Comparison of ENCODE assay signal across 14 cellular contexts in genomic region chr1:37987679-37988078, GRCh38. TPM values are rescaled to one million over a fixed set of nuclear protein-coding genes. Genes with fewer than 3 reads are reported as not detected.
A peak's percentile ranks its signal among the peaks of the same experiment; 100 is the strongest.
DNase-seq lines count a peak whose midpoint lies in the region; ATAC-seq and TF ChIP-seq lines count a peak whose summit lies in the region.
"Had no signal": no experiment of that assay in that cellular context is flagged by ENCODE, and none has a peak within 500 bp of the region (broad histone marks: within the 10 kb centered on the region; RNA-seq: fewer than 3 reads in every experiment).

No MANE protein-coding gene starts in this region.

- no peak for ATAC-seq in activated CD4-positive, alpha-beta T cell treated with anti-CD3 and anti-CD28 coated beads for 36 hours
- ATAC-seq in PC-3 (no peak), memory B cell (ENCODE audit: low read depth) (no peak), left ventricle myocardium superior (no peak)
- ATAC-seq: stimulated activated naive CD8-positive, alpha-beta T cell treated with anti-CD3 and anti-CD28 coated beads, Interleukin-15, Interleukin-2, amounts not matched to agents 100 U/mL and 50 U/mL, for 24 hours had no signal

- no peak overlapping the region for H2AFZ ChIP-seq in PC-3 (ENCODE audit: low read length)

- POLR2A ChIA-PET in activated CD4-positive, alpha-beta T cell treated with anti-CD3 and anti-CD28 coated beads, Interleukin-2, amount 10 ng/mL, durations not matched to agents 7 days and 5 days (lab: Charles Lee) = no interaction called here
- POLR2A ChIA-PET in activated CD4-positive, alpha-beta T cell treated with anti-CD3 and anti-CD28 coated beads for 36 hours (lab: Charles Lee) = no interaction called here
- POLR2A ChIA-PET in PC-3 (lab: Charles Lee; ENCODE audit: unreplicated experiment) = no interaction called here

- no peak overlapping the region for H3K27ac Mint-ChIP-seq in activated CD4-positive, alpha-beta T cell treated with anti-CD3 and anti-CD28 coated beads, Interleukin-2, amount 10 ng/mL, durations not matched to agents 7 days and 5 days
- H3K27ac Mint-ChIP-seq in activated CD4-positive, alpha-beta T cell treated with anti-CD3 and anti-CD28 coated beads for 36 hours = no peak overlapping the region
- peak overlapping the region; percentile 17 for H3K27ac Mint-ChIP-seq in memory B cell

- BruUV-seq in PC-3 (replicated peaks; lab: Mats Ljungman, UMichigan) = no TSS peak

- H3K36me3 ChIP-seq in PC-3 (ENCODE audit: low read depth, low read length) = peaks cover 38% of the 10 kb centered on the region
- H3K36me3 ChIP-seq: ovary had no signal

- H3K9me2 ChIP-seq in PC-3 (replicated peaks; ENCODE audit: low read length) = no peaks in the 10 kb centered on the region

- H3K4me1 Mint-ChIP-seq in activated CD4-positive, alpha-beta T cell treated with anti-CD3 and anti-CD28 coated beads, Interleukin-2, amount 10 ng/mL, durations not matched to agents 7 days and 5 days = peaks cover 23% of the 10 kb centered on the region
- peaks cover 17% of the 10 kb centered on the region for H3K4me1 Mint-ChIP-seq in activated CD4-positive, alpha-beta T cell treated with anti-CD3 and anti-CD28 coated beads for 36 hours
- peaks cover 11% of the 10 kb centered on the region for H3K4me1 Mint-ChIP-seq in memory B cell

- H4K20me1 ChIP-seq in PC-3 (ENCODE audit: low read length) = 0 out of 2 replicates have a peak, but pooled peaks cover 12% of the 10 kb centered on the region

- no peak overlapping the region for H3K27ac ChIP-seq in PC-3 (ENCODE audit: low read length)
- H3K27ac ChIP-seq: ovary had no signal

- peaks cover 28% of the 10 kb centered on the region for H3K36me3 Mint-ChIP-seq in activated CD4-positive, alpha-beta T cell treated with anti-CD3 and anti-CD28 coated beads, Interleukin-2, amount 10 ng/mL, durations not matched to agents 7 days and 5 days (ENCODE audit: low read depth)
- peaks cover 38% of the 10 kb centered on the region for H3K36me3 Mint-ChIP-seq in activated CD4-positive, alpha-beta T cell treated with anti-CD3 and anti-CD28 coated beads for 36 hours (ENCODE audit: low read depth)
- H3K36me3 Mint-ChIP-seq in memory B cell = peaks cover 15% of the 10 kb centered on the region

- intact Hi-C loops in activated CD4-positive, alpha-beta T cell treated with anti-CD3 and anti-CD28 coated beads for 36 hours (cut with DNase I, micrococcal nuclease) = loop anchor here in 1 of 2 experiments (5.0 kb wide), 1 partner anchor 175 kb away; no protein-coding TSS in a partner anchor
- intact Hi-C loops in PC-3 (cut with micrococcal nuclease) = no loop called here
- intact Hi-C loops in left ventricle myocardium superior (cut with micrococcal nuclease) = no loop called here

- no peak overlapping the region for H3K4me3 ChIP-seq in PC-3 (ENCODE audit: low read length)
- H3K4me3 ChIP-seq: ovary had no signal

- no peak for TF ChIP-seq CTCF in PC-3 (conservative IDR thresholded peaks at IDR 0.05; ENCODE audit: low read depth, low read length)

- H3K27me3 Mint-ChIP-seq in activated CD4-positive, alpha-beta T cell treated with anti-CD3 and anti-CD28 coated beads, Interleukin-2, amount 10 ng/mL, durations not matched to agents 7 days and 5 days = no peaks in the 10 kb centered on the region
- no peaks in the 10 kb centered on the region for H3K27me3 Mint-ChIP-seq in activated CD4-positive, alpha-beta T cell treated with anti-CD3 and anti-CD28 coated beads for 36 hours
- H3K27me3 Mint-ChIP-seq in memory B cell = no peaks in the 10 kb centered on the region

- no peaks in the 10 kb centered on the region for H3K27me3 ChIP-seq in PC-3 (ENCODE audit: low read length)
- H3K27me3 ChIP-seq: MG63, ovary had no signal

- H3K4me1 ChIP-seq in PC-3 (ENCODE audit: insufficient read depth, low read length) = peaks cover 7% of the 10 kb centered on the region; the same call in 1 of the 2 replicates

- peaks cover 26% of the 10 kb centered on the region for H3K79me2 ChIP-seq in PC-3 (ENCODE audit: low read length)

- no peaks in the 10 kb centered on the region for H3K9me3 Mint-ChIP-seq in activated CD4-positive, alpha-beta T cell treated with anti-CD3 and anti-CD28 coated beads, Interleukin-2, amount 10 ng/mL, durations not matched to agents 7 days and 5 days
- no peaks in the 10 kb centered on the region for H3K9me3 Mint-ChIP-seq in activated CD4-positive, alpha-beta T cell treated with anti-CD3 and anti-CD28 coated beads for 36 hours (ENCODE audit: low read depth)
- no peaks in the 10 kb centered on the region for H3K9me3 Mint-ChIP-seq in memory B cell

- H3K9ac ChIP-seq in PC-3 (ENCODE audit: low read length) = no peak overlapping the region

- DNase-seq in activated CD4-positive, alpha-beta T cell treated with anti-CD3 and anti-CD28 coated beads, Interleukin-2, amount 10 ng/mL, durations not matched to agents 7 days and 5 days = no peak
- DNase-seq in activated CD4-positive, alpha-beta T cell treated with anti-CD3 and anti-CD28 coated beads for 36 hours = no peak
- no peak for DNase-seq in PC-3
- DNase-seq in memory B cell (ENCODE audit: low spot score in 2 of 2) = no peak
- no peak for DNase-seq in left ventricle myocardium superior
- no peak for DNase-seq in globus pallidus (ENCODE audit: low spot score)
- DNase-seq: activated CD8-positive, alpha-beta memory T cell treated with anti-CD3 and anti-CD28 coated beads, Interleukin-2, amount 50 U/mL, for 4 hours; erythroblast; MG63; NCI-H2029 treated with DMSO at 0.1 percent for 48 hours; NCI-H526; ovary; small intestine; stimulated activated naive CD8-positive, alpha-beta T cell treated with anti-CD3 and anti-CD28 coated beads, Interleukin-15, Interleukin-2, amounts not matched to agents 100 U/mL and 50 U/mL, for 24 hours had no signal

- CTCF ChIA-PET in activated CD4-positive, alpha-beta T cell treated with anti-CD3 and anti-CD28 coated beads, Interleukin-2, amount 10 ng/mL, durations not matched to agents 7 days and 5 days (lab: Charles Lee) = interaction anchor here (0.5 to 1.2 kb wide), 4 partner anchors 10 to 124 kb away, joined by 3 to 5 read pairs (median 3); no protein-coding TSS in a partner anchor
- CTCF ChIA-PET in activated CD4-positive, alpha-beta T cell treated with anti-CD3 and anti-CD28 coated beads for 36 hours (lab: Charles Lee) = no interaction called here
- CTCF ChIA-PET in PC-3 (lab: Charles Lee) = no interaction called here

- H3K9me3 ChIP-seq in PC-3 (ENCODE audit: low read length) = no peaks in the 10 kb centered on the region
- H3K9me3 ChIP-seq: MG63, ovary had no signal

- no peaks in the 10 kb centered on the region for H3F3A ChIP-seq in PC-3 (ENCODE audit: low read length, unreplicated experiment)

- H3K4me2 ChIP-seq in PC-3 (ENCODE audit: low read length) = peak overlapping the region; percentile 89; the same call in 1 of the 2 replicates

- H3K4me3 Mint-ChIP-seq in activated CD4-positive, alpha-beta T cell treated with anti-CD3 and anti-CD28 coated beads, Interleukin-2, amount 10 ng/mL, durations not matched to agents 7 days and 5 days = peak overlapping the region; percentile 94
- H3K4me3 Mint-ChIP-seq in activated CD4-positive, alpha-beta T cell treated with anti-CD3 and anti-CD28 coated beads for 36 hours = no peak overlapping the region
- no peak overlapping the region for H3K4me3 Mint-ChIP-seq in memory B cell

RNA-seq across cellular contexts. Expression of gene SF3A3, which starts 2.1 kb away (rescaled TPM):
- total RNA-seq in activated CD4-positive, alpha-beta T cell treated with anti-CD3 and anti-CD28 coated beads, Interleukin-2, amount 10 ng/mL, durations not matched to agents 7 days and 5 days = 100 to 1,000 TPM in 1 of 2 experiments, 10 to 100 TPM in 1; 80.9 to 110 TPM
- 100 to 1,000 TPM; 131 TPM for total RNA-seq in activated CD4-positive, alpha-beta T cell treated with anti-CD3 and anti-CD28 coated beads for 36 hours
- total RNA-seq in PC-3 (2014; rRNA removed) (103 and 142 TPM in 2 replicates), left ventricle myocardium superior (28.2 TPM)

RNA-seq across cellular contexts. Expression of gene FHL3, which starts 17.6 kb away (rescaled TPM):
- total RNA-seq in activated CD4-positive, alpha-beta T cell treated with anti-CD3 and anti-CD28 coated beads, Interleukin-2, amount 10 ng/mL, durations not matched to agents 7 days and 5 days = 1 to 10 TPM; 9.8 to 9.9 TPM
- 10 to 100 TPM; 21.1 to 23.8 TPM for total RNA-seq in activated CD4-positive, alpha-beta T cell treated with anti-CD3 and anti-CD28 coated beads for 36 hours
- total RNA-seq in PC-3 (2014; rRNA removed) (3.6 and 6.3 TPM in 2 replicates), left ventricle myocardium superior (13.3 TPM)

RNA-seq across cellular contexts. Expression of gene UTP11, which starts 24.9 kb away (rescaled TPM):
- total RNA-seq in activated CD4-positive, alpha-beta T cell treated with anti-CD3 and anti-CD28 coated beads, Interleukin-2, amount 10 ng/mL, durations not matched to agents 7 days and 5 days = 10 to 100 TPM; 33.0 to 34.8 TPM
- 10 to 100 TPM; 68.9 to 82.4 TPM for total RNA-seq in activated CD4-positive, alpha-beta T cell treated with anti-CD3 and anti-CD28 coated beads for 36 hours
- total RNA-seq in PC-3 (2014; rRNA removed) (33.8 and 48.1 TPM in 2 replicates), left ventricle myocardium superior (38.6 TPM)

RNA-seq across cellular contexts. Expression of gene INPP5B, which starts 40.8 kb away (rescaled TPM):
- total RNA-seq in activated CD4-positive, alpha-beta T cell treated with anti-CD3 and anti-CD28 coated beads, Interleukin-2, amount 10 ng/mL, durations not matched to agents 7 days and 5 days = 10 to 100 TPM; 31.5 to 33.8 TPM
- total RNA-seq in activated CD4-positive, alpha-beta T cell treated with anti-CD3 and anti-CD28 coated beads for 36 hours = 10 to 100 TPM; 27.7 to 28.9 TPM
- total RNA-seq in PC-3 (2014; rRNA removed) (10.5 and 12.1 TPM in 2 replicates), left ventricle myocardium superior (12.0 TPM)

RNA-seq across cellular contexts. Expression of gene POU3F1, which starts 58.9 kb away (rescaled TPM):
- not detected for total RNA-seq in activated CD4-positive, alpha-beta T cell treated with anti-CD3 and anti-CD28 coated beads, Interleukin-2, amount 10 ng/mL, durations not matched to agents 7 days and 5 days
- under 1 TPM; 0.11 to 0.26 TPM for total RNA-seq in activated CD4-positive, alpha-beta T cell treated with anti-CD3 and anti-CD28 coated beads for 36 hours
- total RNA-seq in PC-3 (2014; rRNA removed) (not detected in 2 replicates), left ventricle myocardium superior (not detected)
